Comparison of ENCODE assay signal across 1 cellular context in genomic region chr10:132322621-132323048, GRCh38.
TF ChIP-seq lines count a peak whose summit lies in the region.

No MANE protein-coding gene starts in this region.

TF ChIP-seq in K562, 482 proteins besides CTCF, POLR2A, EP300 and RAD21 (continued from another document):
- no peak for TF ChIP-seq STAT6 (CRISPR knock-in tag; IDR thresholded peaks at IDR 0.05)
- TF ChIP-seq SP2 (IDR thresholded peaks at IDR 0.05; ENCODE audit: extremely low read depth, low read depth, low read length, poor library complexity, severe bottlenecking): no peak
- TF ChIP-seq ZNF584 (CRISPR knock-in tag; IDR thresholded peaks at IDR 0.05; ENCODE audit: low read depth): no peak
- TF ChIP-seq ZNF134 (CRISPR knock-in tag; conservative IDR thresholded peaks at IDR 0.05): no peak
- TF ChIP-seq IRF9 (tag; IDR thresholded peaks at IDR 0.05): no peak
- no peak for TF ChIP-seq ZBED1 (IDR thresholded peaks at IDR 0.05)
- no peak for TF ChIP-seq CAMTA2 (CRISPR knock-in tag; conservative IDR thresholded peaks at IDR 0.05)
- TF ChIP-seq CEBPB (tag; IDR thresholded peaks at IDR 0.05): peak; percentile 91
- no peak for TF ChIP-seq NFIC (IDR thresholded peaks at IDR 0.05)
- TF ChIP-seq ATF7 (IDR thresholded peaks at IDR 0.05): peak; percentile 75
- no peak for TF ChIP-seq EWSR1 (IDR thresholded peaks at IDR 0.05; ENCODE audit: borderline replicate concordance, low read depth, partially characterized antibody)
- TF ChIP-seq NCOA6 (IDR thresholded peaks at IDR 0.05): no peak
- no peak for TF ChIP-seq ZNF197 (CRISPR knock-in tag; IDR thresholded peaks at IDR 0.05; ENCODE audit: low read depth)
- no peak for TF ChIP-seq ZNF121 (CRISPR knock-in tag; conservative IDR thresholded peaks at IDR 0.05)
- no peak for TF ChIP-seq MGA (IDR thresholded peaks at IDR 0.05)
- no peak for TF ChIP-seq OTX1 (CRISPR knock-in tag; IDR thresholded peaks at IDR 0.05)
- peak; percentile 96 for TF ChIP-seq PRDM10 (IDR thresholded peaks at IDR 0.05; ENCODE audit: partially characterized antibody)
- TF ChIP-seq CEBPG (CRISPR knock-in tag; IDR thresholded peaks at IDR 0.05): peak; percentile 22; the same call in 1 of the 2 replicates
- peak in 1 of 2 experiments; percentile 49; a peak in 1 of 4 replicates for TF ChIP-seq CEBPG (tag; conservative IDR thresholded peaks at IDR 0.05 in 1 of 2, IDR thresholded peaks at IDR 0.05 in 1 of 2)
- no peak for TF ChIP-seq L3MBTL2 (IDR thresholded peaks at IDR 0.05)
- TF ChIP-seq KLF16 (IDR thresholded peaks at IDR 0.05): no peak
- TF ChIP-seq TGIF2 (CRISPR knock-in tag; IDR thresholded peaks at IDR 0.05): no peak
- TF ChIP-seq FOXK2 (conservative IDR thresholded peaks at IDR 0.05 in 1 of 2, IDR thresholded peaks at IDR 0.05 in 1 of 2; ENCODE audit: low read depth in 2 of 2): 0 out of 4 replicates have a peak, but pooled peaks of 1 of the 2 experiments have one; percentile 27
